Comparison of ENCODE assay signal across 22 cellular contexts in the genomic region with DNA sequence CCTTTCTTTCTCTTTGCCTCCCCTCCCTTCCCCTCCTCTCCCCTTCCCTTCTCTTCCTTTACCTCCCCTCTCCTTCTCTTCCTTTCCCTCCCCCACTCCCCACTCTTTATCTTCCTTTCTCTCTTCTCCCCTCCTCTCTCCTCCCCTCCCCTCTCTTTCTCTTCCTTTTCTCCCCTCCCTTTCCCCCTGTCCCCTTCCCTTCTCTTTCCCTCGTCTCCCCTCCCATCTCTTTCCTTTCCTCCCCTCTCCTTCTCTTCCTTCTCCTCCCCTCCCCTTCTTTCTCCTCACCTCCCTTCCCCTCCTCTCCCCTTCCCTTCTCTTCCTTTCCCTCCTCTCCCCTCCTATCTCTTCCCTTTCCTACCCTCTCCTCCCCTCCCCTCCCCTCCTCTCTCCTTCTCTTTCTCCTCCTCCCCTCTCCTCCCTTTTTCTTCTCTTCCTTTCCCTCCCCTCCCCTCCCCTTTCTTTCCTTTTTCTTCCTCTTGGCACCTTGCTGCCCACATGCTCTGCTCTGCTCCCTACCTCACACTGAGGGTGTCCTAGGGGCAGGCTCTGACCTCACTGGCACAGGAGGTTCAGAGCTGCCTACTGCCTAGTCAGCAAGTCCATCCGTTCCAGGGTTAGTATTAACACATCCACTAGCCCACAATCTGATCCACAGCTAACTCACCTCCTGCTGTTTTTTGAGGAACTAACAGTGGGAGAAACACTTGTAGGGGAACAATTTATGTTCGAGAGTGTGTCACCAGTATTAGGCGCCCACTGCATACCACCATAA.
DNase-seq lines count a peak whose midpoint lies in the region; ATAC-seq, FAIRE-seq and TF ChIP-seq lines count a peak whose summit lies in the region.
"Had no signal": no experiment of that assay in that cellular context is flagged by ENCODE, and none has a peak within 500 bp of the region (broad histone marks: within the 10 kb centered on the region; RNA-seq: fewer than 3 reads in every experiment).

No MANE protein-coding gene starts in this region.

- no peak for TF ChIP-seq EP300 in A549 (IDR thresholded peaks at IDR 0.05)
- no peak for TF ChIP-seq EP300 in esophagus muscularis mucosa (IDR thresholded peaks at IDR 0.05)
- TF ChIP-seq EP300 in suprapubic skin (IDR thresholded peaks at IDR 0.05): no peak

- FAIRE-seq in A549 (lab: Jason Lieb, UNC): no peak
- FAIRE-seq: G401.6 had no signal

- H3K27me3 ChIP-seq in Panc1 (ENCODE audit: control insufficient read depth, insufficient read depth, low read length) (no peaks in the 10 kb centered on the region), esophagus muscularis mucosa (peaks cover 0 to 5% (median 0%) of the 10 kb centered on the region in 4 donors), mesendoderm (ENCODE audit: insufficient read depth, low read length, poor library complexity) (no peaks in the 10 kb centered on the region), suprapubic skin (no peaks in the 10 kb centered on the region)
- H3K27me3 ChIP-seq: BE2C, SJCRH30 had no signal

- no TSS peak for BruUV-seq in Panc1 (replicated peaks; lab: Mats Ljungman, UMichigan)

- no peaks in the 10 kb centered on the region for H3K79me1 ChIP-seq in mesendoderm (ENCODE audit: low read length)

- H3K23ac ChIP-seq in mesendoderm (ENCODE audit: low read length): no peak overlapping the region

- POLR2A ChIA-PET in A549 (lab: Yijun Ruan, JAX): no interaction called here
- POLR2A ChIA-PET in Panc1 (lab: Charles Lee): no interaction called here

- no peak overlapping the region for H3K18ac ChIP-seq in mesendoderm (ENCODE audit: low read length)

- no peak for TF ChIP-seq RAD21 in A549 (conservative IDR thresholded peaks at IDR 0.05 in 1 of 2, IDR thresholded peaks at IDR 0.05 in 1 of 2)

- H2BK15ac ChIP-seq in mesendoderm (replicated peaks; ENCODE audit: low read depth): no peak overlapping the region

- ATAC-seq in A549: peak in 1 of 2 experiments; percentile 26; a peak in 1 of 6 replicates
- no peak for ATAC-seq in Panc1

- no peak overlapping the region for H2BK5ac ChIP-seq in mesendoderm (ENCODE audit: low read length)

- TF ChIP-seq POLR2A in A549 (IDR thresholded peaks at IDR 0.05; ENCODE audit: low read length): no peak
- no peak for TF ChIP-seq POLR2A in esophagus muscularis mucosa (IDR thresholded peaks at IDR 0.05; ENCODE audit: low read depth)
- no peak for TF ChIP-seq POLR2A in suprapubic skin (IDR thresholded peaks at IDR 0.05)

- CTCF ChIA-PET in A549 (lab: Yijun Ruan, JAX): interaction anchor here (0.6 kb wide), 1 partner anchor 13 kb away, joined by 3 read pairs; no protein-coding TSS in a partner anchor
- CTCF ChIA-PET in Panc1 (lab: Charles Lee): interaction anchor here (0.6 kb wide), 1 partner anchor 19 kb away, joined by 5 read pairs; no protein-coding TSS in a partner anchor

- H2AK5ac ChIP-seq in mesendoderm (ENCODE audit: low read length): no peak overlapping the region

- TF ChIP-seq CTCF in A549 (IDR thresholded peaks at IDR 0.05): no peak
- no peak for TF ChIP-seq CTCF in Panc1 (IDR thresholded peaks at IDR 0.05)
- TF ChIP-seq CTCF in esophagus muscularis mucosa (IDR thresholded peaks at IDR 0.05): no peak
- TF ChIP-seq CTCF in suprapubic skin (IDR thresholded peaks at IDR 0.05): no peak

- DNase-seq in A549 (ENCODE audit: low read depth in 1 of 2, low spot score in 1 of 2): no peak
- DNase-seq in Panc1 (ENCODE audit: low read depth, low spot score): no peak
- peak; percentile 7 for DNase-seq in esophagus muscularis mucosa (ENCODE audit: extremely low spot score)
- DNase-seq in mesendoderm: no peak
- DNase-seq in NCI-H226: no peak
- DNase-seq in NCI-H1930 (lab: John Stamatoyannopoulos, UW): no peak
- DNase-seq in suprapubic skin (ENCODE audit: low spot score in 2 of 2): no peak
- DNase-seq in retina: no peak
- DNase-seq: 8988T; BE2C; CD4-positive, CD25-positive, alpha-beta regulatory T cell; COR-L47; DMS 273 treated with DMSO at 0.1 percent for 48 hours; HCEC 1CT; NCI-H1417 treated with DMSO at 0.1 percent for 48 hours; NCI-H187 treated with DMSO at 0.1 percent for 48 hours; NCI-H2171 treated with DMSO at 0.1 percent for 48 hours; NCI-H774; PC-9 had no signal

- no peak overlapping the region for H4K8ac ChIP-seq in mesendoderm (ENCODE audit: low read depth, low read length)

- in situ Hi-C loops in Panc1 (cut with HindIII; ENCODE audit: low pct_unique_long_range_greater_than_20kb, low sequenced_read_pairs): no loop called here

- no peaks in the 10 kb centered on the region for H3K79me2 ChIP-seq in mesendoderm (ENCODE audit: control insufficient read depth, insufficient read depth, low read length)

- no peak overlapping the region for H3K4ac ChIP-seq in mesendoderm (ENCODE audit: low read depth, low read length)

- peaks cover 3% of the 10 kb centered on the region; the same call in 2 of the 3 replicates for H3K4me1 ChIP-seq in A549
- peaks cover 10% of the 10 kb centered on the region for H3K4me1 ChIP-seq in Panc1 (ENCODE audit: control insufficient read depth, insufficient read depth, low read length)
- no peaks in the 10 kb centered on the region for H3K4me1 ChIP-seq in esophagus muscularis mucosa
- H3K4me1 ChIP-seq in mesendoderm (ENCODE audit: control insufficient read depth, low read depth, low read length): no peaks in the 10 kb centered on the region
- H3K4me1 ChIP-seq in suprapubic skin: peaks cover 6% of the 10 kb centered on the region
- H3K4me1 ChIP-seq: BE2C had no signal

- no peak overlapping the region for H3K9ac ChIP-seq in mesendoderm (ENCODE audit: low read length)
- H3K9ac ChIP-seq: KMS-11 had no signal

- peak overlapping the region in 1 of 2 experiments; percentile 18; a peak in 2 of 6 replicates for H3K27ac ChIP-seq in A549
- peak overlapping the region; percentile 59 for H3K27ac ChIP-seq in Panc1 (ENCODE audit: low read length)
- H3K27ac ChIP-seq in esophagus muscularis mucosa (replicated peaks in 1 of 4): no peak overlapping the region
- no peak overlapping the region for H3K27ac ChIP-seq in mesendoderm (ENCODE audit: low read depth, low read length)
- H3K27ac ChIP-seq in suprapubic skin: no peak overlapping the region
- H3K27ac ChIP-seq: KMS-11, PC-9, SJCRH30 had no signal

- H3K36me3 ChIP-seq in Panc1 (ENCODE audit: control insufficient read depth, insufficient read depth, low read length): no peaks in the 10 kb centered on the region
- H3K36me3 ChIP-seq in esophagus muscularis mucosa: no peaks in the 10 kb centered on the region
- H3K36me3 ChIP-seq in mesendoderm (ENCODE audit: control insufficient read depth, insufficient read depth, low read length): no peaks in the 10 kb centered on the region
- no peaks in the 10 kb centered on the region for H3K36me3 ChIP-seq in suprapubic skin
- H3K36me3 ChIP-seq: BE2C, SJCRH30 had no signal

- 74% methylated on average over 4 of the region's 4 CpGs for WGBS in A549 (ENCODE audit: missing lambda C conversion rate)
- 65% methylated on average over 4 of the region's 4 CpGs for WGBS in esophagus muscularis mucosa
- no CpG with 5 or more reads among the region's 4 CpGs for WGBS in mesendoderm (ENCODE audit: extremely low coverage, insufficient coverage, low lambda C conversion rate)
- 66% methylated on average over 4 of the region's 4 CpGs for WGBS in suprapubic skin

- H2BK120ac ChIP-seq in mesendoderm (ENCODE audit: low read depth, low read length): no peak overlapping the region

- H3K4me3 ChIP-seq in A549 (no peak overlapping the region), Panc1 (ENCODE audit: low read depth in 2 of 2, low read length in 2 of 2) (no peak overlapping the region), esophagus muscularis mucosa (no peak overlapping the region), mesendoderm (ENCODE audit: low read length) (no peak overlapping the region), suprapubic skin (no peak overlapping the region)
- H3K4me3 ChIP-seq: PC-9, SJCRH30 had no signal

- intact Hi-C loops in Panc1 (cut with micrococcal nuclease; ENCODE audit: unreplicated experiment) (loop anchor here (10.0 kb wide), 1 partner anchor 613 kb away; no protein-coding TSS in a partner anchor), esophagus muscularis mucosa (cut with DNase I) (no loop called here)

- no peak overlapping the region for H3K4me2 ChIP-seq in A549
- H3K4me2 ChIP-seq in mesendoderm (ENCODE audit: low read length): no peak overlapping the region
- H3K4me2 ChIP-seq: KMS-11, PC-9 had no signal

- H4K5ac ChIP-seq in mesendoderm (ENCODE audit: low read length): no peak overlapping the region

- H3K9me3 ChIP-seq in A549: no peaks in the 10 kb centered on the region
- H3K9me3 ChIP-seq in Panc1 (ENCODE audit: control insufficient read depth, insufficient read depth, low read depth, low read length): no peaks in the 10 kb centered on the region
- no peaks in the 10 kb centered on the region for H3K9me3 ChIP-seq in esophagus muscularis mucosa
- H3K9me3 ChIP-seq in suprapubic skin: no peaks in the 10 kb centered on the region
- H3K9me3 ChIP-seq: BE2C, SJCRH30 had no signal

- H3K56ac ChIP-seq in mesendoderm (ENCODE audit: low read length): peak overlapping the region; percentile 47

TF ChIP-seq in A549, 52 proteins besides CTCF, POLR2A, EP300 and RAD21:
- TF ChIP-seq HOXA7 (CRISPR knock-in tag; IDR thresholded peaks at IDR 0.05) (no peak), MAFK (IDR thresholded peaks at IDR 0.05; ENCODE audit: partially characterized antibody) (peak; percentile 51)
